Comparison of ENCODE assay signal across 14 cellular contexts in genomic region chr16:67396775-67397450, GRCh38. TPM values are rescaled to one million over a fixed set of nuclear protein-coding genes. Genes with fewer than 3 reads are reported as not detected.
A peak's percentile ranks its signal among the peaks of the same experiment; 100 is the strongest.
DNase-seq lines count a peak whose midpoint lies in the region; ATAC-seq, FAIRE-seq and TF ChIP-seq lines count a peak whose summit lies in the region.
"Had no signal": no experiment of that assay in that cellular context is flagged by ENCODE, and none has a peak within 500 bp of the region (broad histone marks: within the 10 kb centered on the region; RNA-seq: fewer than 3 reads in every experiment).

No MANE protein-coding gene starts in this region.

- no peak overlapping the region for H2AFZ ChIP-seq in parathyroid adenoma

- H3K4me1 ChIP-seq in A549 = peaks cover 15% of the 10 kb centered on the region
- peaks cover 13% of the 10 kb centered on the region for H3K4me1 ChIP-seq in RWPE2 (ENCODE audit: insufficient read depth, poor library complexity, severe bottlenecking)
- peaks cover 0 to 79% of the 10 kb centered on the region in 2 donors for H3K4me1 ChIP-seq in right atrium auricular region
- H3K4me1 ChIP-seq in parathyroid adenoma = peaks cover 27% of the 10 kb centered on the region

- TF ChIP-seq POLR2A in A549 (IDR thresholded peaks at IDR 0.05; ENCODE audit: low read length) = no peak

- intact Hi-C loops in activated T-helper 1 cell treated with anti-CD3 and anti-CD28 coated beads, Interleukin-12 subunit alpha, Interleukin-12 subunit beta, Interleukin-2, Interleukin-4 antibody, amounts not matched to agents 30 ng/mL and 10 ng/mL and 1 ng/mL, durations not matched to agents 14 hours and 24 hours and 36 hours (cut with micrococcal nuclease) = no loop called here

- FAIRE-seq in A549 (lab: Jason Lieb, UNC) (no peak), D721Med (lab: Jason Lieb, UNC) (no peak)
- FAIRE-seq: TTC549 had no signal

- H3K27ac ChIP-seq in A549 (peak overlapping the region in 1 of 2 experiments; percentile 68; a peak in 3 of 6 replicates), RWPE2 (ENCODE audit: poor library complexity, severe bottlenecking) (no peak overlapping the region), right atrium auricular region (peak overlapping the region; percentile 67 to 71), parathyroid adenoma (peak overlapping the region; percentile 49)

- DNase-seq in A549 (ENCODE audit: low read depth in 1 of 2, low spot score in 1 of 2) (no peak), RWPE2 (ENCODE audit: low spot score) (peak; percentile 26), right atrium auricular region (ENCODE audit: low spot score) (no peak), D721Med (ENCODE audit: insufficient read length, low spot score) (no peak)
- no peak for DNase-seq in activated T-helper 1 cell treated with anti-CD3 and anti-CD28 coated beads, Interleukin-12 subunit alpha, Interleukin-12 subunit beta, Interleukin-2, Interleukin-4 antibody, amounts not matched to agents 30 ng/mL and 10 ng/mL and 1 ng/mL, durations not matched to agents 14 hours and 24 hours and 36 hours (ENCODE audit: low spot score)
- no peak for DNase-seq in activated CD4-positive, alpha-beta T cell treated with anti-CD3 and anti-CD28 coated beads, Interleukin-2, amount 50 U/mL, for 4 hours
- DNase-seq: activated T-cell treated with anti-CD3 and anti-CD28 coated beads for 4 hours; stimulated activated CD4-positive, alpha-beta T cell treated with anti-CD3 and anti-CD28 coated beads, Interleukin-4, amount 100 ng/mL, for 24 hours had no signal

- peaks cover 6% of the 10 kb centered on the region for H3K4me1 Mint-ChIP-seq in activated T-helper 1 cell treated with anti-CD3 and anti-CD28 coated beads, Interleukin-12 subunit alpha, Interleukin-12 subunit beta, Interleukin-2, Interleukin-4 antibody, amounts not matched to agents 30 ng/mL and 10 ng/mL and 1 ng/mL, durations not matched to agents 14 hours and 24 hours and 36 hours (ENCODE audit: low read depth)

- H3K4me3 ChIP-seq in A549 (no peak overlapping the region), RWPE2 (ENCODE audit: severe bottlenecking) (no peak overlapping the region), right atrium auricular region (no peak overlapping the region), parathyroid adenoma (ENCODE audit: low read depth, low read length) (no peak overlapping the region)
- H3K4me3 ChIP-seq: mucosa of descending colon, testis had no signal

- no peak overlapping the region for H3K9ac ChIP-seq in parathyroid adenoma

- no peak for TF ChIP-seq EP300 in A549 (IDR thresholded peaks at IDR 0.05)

- CTCF ChIA-PET in A549 (lab: Yijun Ruan, JAX) = interaction anchor here (1.2 to 1.5 kb wide), 4 partner anchors 9 to 31 kb away, joined by 3 to 5 read pairs (median 4); no protein-coding TSS in a partner anchor

- H3K36me3 Mint-ChIP-seq in activated T-helper 1 cell treated with anti-CD3 and anti-CD28 coated beads, Interleukin-12 subunit alpha, Interleukin-12 subunit beta, Interleukin-2, Interleukin-4 antibody, amounts not matched to agents 30 ng/mL and 10 ng/mL and 1 ng/mL, durations not matched to agents 14 hours and 24 hours and 36 hours (ENCODE audit: low read depth) = no peaks in the 10 kb centered on the region

- H3K9me3 ChIP-seq in A549 (no peaks in the 10 kb centered on the region), RWPE2 (ENCODE audit: severe bottlenecking) (no peaks in the 10 kb centered on the region), right atrium auricular region (no peaks in the 10 kb centered on the region), parathyroid adenoma (ENCODE audit: control insufficient read depth, low read length) (no peaks in the 10 kb centered on the region)
- H3K9me3 ChIP-seq: mucosa of descending colon, testis had no signal

- no peaks in the 10 kb centered on the region for H3K9me3 Mint-ChIP-seq in activated T-helper 1 cell treated with anti-CD3 and anti-CD28 coated beads, Interleukin-12 subunit alpha, Interleukin-12 subunit beta, Interleukin-2, Interleukin-4 antibody, amounts not matched to agents 30 ng/mL and 10 ng/mL and 1 ng/mL, durations not matched to agents 14 hours and 24 hours and 36 hours

- H3K27ac Mint-ChIP-seq in activated T-helper 1 cell treated with anti-CD3 and anti-CD28 coated beads, Interleukin-12 subunit alpha, Interleukin-12 subunit beta, Interleukin-2, Interleukin-4 antibody, amounts not matched to agents 30 ng/mL and 10 ng/mL and 1 ng/mL, durations not matched to agents 14 hours and 24 hours and 36 hours = no peak overlapping the region

- no peaks in the 10 kb centered on the region for H3K36me3 ChIP-seq in RWPE2 (ENCODE audit: low read depth)
- no peaks in the 10 kb centered on the region for H3K36me3 ChIP-seq in right atrium auricular region
- H3K36me3 ChIP-seq in parathyroid adenoma (ENCODE audit: control insufficient read depth, insufficient read depth, low read length) = no peaks in the 10 kb centered on the region

- WGBS in A549 (ENCODE audit: missing lambda C conversion rate) = 91% methylated on average over 11 of the region's 11 CpGs

- H3K4me2 ChIP-seq in A549 (peak overlapping the region; percentile 66; the same call in 2 of the 3 replicates), parathyroid adenoma (ENCODE audit: low read length) (no peak overlapping the region)

- no peak for TF ChIP-seq RAD21 in A549 (conservative IDR thresholded peaks at IDR 0.05 in 1 of 2, IDR thresholded peaks at IDR 0.05 in 1 of 2)

- H3K27me3 ChIP-seq in RWPE2 (ENCODE audit: insufficient read depth, poor library complexity, severe bottlenecking) (no peaks in the 10 kb centered on the region), right atrium auricular region (no peaks in the 10 kb centered on the region), parathyroid adenoma (ENCODE audit: control insufficient read depth, insufficient read depth, low read length) (no peaks in the 10 kb centered on the region)
- H3K27me3 ChIP-seq: testis had no signal

- no peak overlapping the region for H3K4me3 Mint-ChIP-seq in activated T-helper 1 cell treated with anti-CD3 and anti-CD28 coated beads, Interleukin-12 subunit alpha, Interleukin-12 subunit beta, Interleukin-2, Interleukin-4 antibody, amounts not matched to agents 30 ng/mL and 10 ng/mL and 1 ng/mL, durations not matched to agents 14 hours and 24 hours and 36 hours

- TF ChIP-seq CTCF in A549 (IDR thresholded peaks at IDR 0.05) (no peak), RWPE2 (IDR thresholded peaks at IDR 0.05; ENCODE audit: poor library complexity, severe bottlenecking) (no peak), right atrium auricular region (IDR thresholded peaks at IDR 0.05) (no peak), parathyroid adenoma (IDR thresholded peaks at IDR 0.05) (no peak), D721Med (IDR thresholded peaks at IDR 0.05; ENCODE audit: insufficient read depth, missing control alignments) (no peak)

- H3K79me2 ChIP-seq in parathyroid adenoma = no peaks in the 10 kb centered on the region

- peaks cover 38% of the 10 kb centered on the region for H3K27me3 Mint-ChIP-seq in activated T-helper 1 cell treated with anti-CD3 and anti-CD28 coated beads, Interleukin-12 subunit alpha, Interleukin-12 subunit beta, Interleukin-2, Interleukin-4 antibody, amounts not matched to agents 30 ng/mL and 10 ng/mL and 1 ng/mL, durations not matched to agents 14 hours and 24 hours and 36 hours (ENCODE audit: insufficient read depth)

- POLR2A ChIA-PET in A549 (lab: Yijun Ruan, JAX) = no interaction called here

- ATAC-seq in A549 (no peak), RWPE2 (ENCODE audit: low read depth) (no peak), HG02759 (IDR thresholded peaks at IDR 0.05; ENCODE audit: unreplicated experiment) (no peak)

TF ChIP-seq in A549, 52 proteins besides CTCF, POLR2A, EP300 and RAD21 (continues in another document):
- TF ChIP-seq RNF2 (IDR thresholded peaks at IDR 0.05; ENCODE audit: borderline replicate concordance, low read depth) = no peak

RNA-seq across cellular contexts. Expression of gene TPPP3, which starts 3.6 kb away (rescaled TPM):
- polyA plus RNA-seq in A549 (2011; rRNA removed) = 9.4 and 10.6 TPM in 2 replicates
- 20.1 and 29.1 TPM in 2 replicates for polyA plus RNA-seq in A549 (2012; cell fraction: cytosol; rRNA removed)
- polyA plus RNA-seq in A549 (2012; cell fraction: nucleus; rRNA removed) = 21.8 and 32.6 TPM in 2 replicates
- polyA plus RNA-seq in A549 (2017; fragmentation: RNase III; extraction: RNeasy Plus Mini Kit Qiagen cat#74134 plus additional on column Dnase treatment) = 8.7 to 10.9 TPM (median 9.6 TPM) in 3 replicates
- 2.4 and 2.5 TPM in 2 replicates for polyA minus RNA-seq in A549 (2011; rRNA and poly(A)+ RNA removed)
- total RNA-seq in right atrium auricular region = 10 to 100 TPM; 24.1 to 56.4 TPM
- total RNA-seq in activated T-helper 1 cell treated with anti-CD3 and anti-CD28 coated beads, Interleukin-12 subunit alpha, Interleukin-12 subunit beta, Interleukin-2, Interleukin-4 antibody, amounts not matched to agents 30 ng/mL and 10 ng/mL and 1 ng/mL, durations not matched to agents 14 hours and 24 hours and 36 hours = not detected in 2 replicates

RNA-seq across cellular contexts. Expression of gene ZDHHC1, which starts 19.4 kb away (rescaled TPM):
- 3.5 and 3.8 TPM in 2 replicates for polyA plus RNA-seq in A549 (2011; rRNA removed)
- 6.8 and 10.0 TPM in 2 replicates for polyA plus RNA-seq in A549 (2012; cell fraction: cytosol; rRNA removed)
- 27.1 and 31.1 TPM in 2 replicates for polyA plus RNA-seq in A549 (2012; cell fraction: nucleus; rRNA removed)
- polyA plus RNA-seq in A549 (2017; fragmentation: RNase III; extraction: RNeasy Plus Mini Kit Qiagen cat#74134 plus additional on column Dnase treatment) = 5.0 to 7.2 TPM (median 5.9 TPM) in 3 replicates
- 3.8 and 9.3 TPM in 2 replicates for polyA minus RNA-seq in A549 (2011; rRNA and poly(A)+ RNA removed)
- 10 to 100 TPM in 1 of 2 donors, 1 to 10 TPM in 1; 8.9 to 11.8 TPM for total RNA-seq in right atrium auricular region
- 0.76 and 0.88 TPM in 2 replicates for total RNA-seq in activated T-helper 1 cell treated with anti-CD3 and anti-CD28 coated beads, Interleukin-12 subunit alpha, Interleukin-12 subunit beta, Interleukin-2, Interleukin-4 antibody, amounts not matched to agents 30 ng/mL and 10 ng/mL and 1 ng/mL, durations not matched to agents 14 hours and 24 hours and 36 hours

RNA-seq across cellular contexts. Expression of gene HSD11B2, which starts 34.0 kb away (rescaled TPM):
- polyA plus RNA-seq in A549 (2011; rRNA removed) = 0.53 and 0.75 TPM in 2 replicates
- polyA plus RNA-seq in A549 (2012; cell fraction: cytosol; rRNA removed) = 1.3 and 1.5 TPM in 2 replicates
- polyA plus RNA-seq in A549 (2012; cell fraction: nucleus; rRNA removed) = 3.0 and 3.7 TPM in 2 replicates
- 0.93 to 1.6 TPM (median 1.2 TPM) in 3 replicates for polyA plus RNA-seq in A549 (2017; fragmentation: RNase III; extraction: RNeasy Plus Mini Kit Qiagen cat#74134 plus additional on column Dnase treatment)
- 0.21 and 0.39 TPM in 2 replicates for polyA minus RNA-seq in A549 (2011; rRNA and poly(A)+ RNA removed)
- not detected for total RNA-seq in right atrium auricular region
- total RNA-seq in activated T-helper 1 cell treated with anti-CD3 and anti-CD28 coated beads, Interleukin-12 subunit alpha, Interleukin-12 subunit beta, Interleukin-2, Interleukin-4 antibody, amounts not matched to agents 30 ng/mL and 10 ng/mL and 1 ng/mL, durations not matched to agents 14 hours and 24 hours and 36 hours = 3.6 and 5.0 TPM in 2 replicates
- total RNA-seq: fibroblast of villous mesenchyme had no signal

Comparison
In these comparisons a context has a peak if more than half of its experiments do, and no peak if none do; other contexts are left out.
1. RNA of gene TPPP3, which starts 3.6 kb away (total RNA-seq): 24.1 to 56.4 TPM in right atrium auricular region; not detected in activated T-helper 1 cell treated with anti-CD3 and anti-CD28 coated beads, Interleukin-12 subunit alpha, Interleukin-12 subunit beta, Interleukin-2, Interleukin-4 antibody, amounts not matched to agents 30 ng/mL and 10 ng/mL and 1 ng/mL, durations not matched to agents 14 hours and 24 hours and 36 hours; every median in the first group is over 10 times any median in the second.